ENCODE assay signal across 1 cellular context in the genomic region with DNA sequence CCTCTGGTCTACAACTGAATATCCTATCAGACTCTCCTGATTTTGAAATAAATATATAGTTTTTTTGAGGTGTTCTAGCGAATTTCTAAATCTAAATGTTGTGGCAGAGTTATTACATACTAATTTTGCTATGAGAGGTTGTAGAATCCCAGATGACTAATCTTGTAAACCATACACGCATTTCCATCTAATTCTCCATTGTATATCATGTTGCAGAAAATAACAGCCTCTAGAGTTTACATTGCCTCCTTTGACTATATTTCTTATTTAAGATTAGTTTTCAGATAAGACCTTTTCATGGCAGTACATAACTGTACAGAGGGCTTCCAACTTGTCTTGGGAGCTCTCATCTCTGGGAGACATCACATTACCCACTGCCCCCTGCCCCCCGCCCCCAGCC.
TF ChIP-seq lines count a peak whose summit lies in the region.

No MANE protein-coding gene starts in this region.

TF ChIP-seq in SK-N-SH treated with all-trans-retinoic acid at 6 μM for 48 hours, 23 proteins besides CTCF, POLR2A, EP300 and RAD21 (continued from another document):
- no peak for TF ChIP-seq PPARA (CRISPR knock-in tag; IDR thresholded peaks at IDR 0.05; ENCODE audit: borderline replicate concordance)
TF ChIP-seq in SK-N-SH treated with all-trans-retinoic acid at 6 μM for 48 hours: peak in this region for 0.
